ENCODE assay signal across 1 cellular context in the genomic region with DNA sequence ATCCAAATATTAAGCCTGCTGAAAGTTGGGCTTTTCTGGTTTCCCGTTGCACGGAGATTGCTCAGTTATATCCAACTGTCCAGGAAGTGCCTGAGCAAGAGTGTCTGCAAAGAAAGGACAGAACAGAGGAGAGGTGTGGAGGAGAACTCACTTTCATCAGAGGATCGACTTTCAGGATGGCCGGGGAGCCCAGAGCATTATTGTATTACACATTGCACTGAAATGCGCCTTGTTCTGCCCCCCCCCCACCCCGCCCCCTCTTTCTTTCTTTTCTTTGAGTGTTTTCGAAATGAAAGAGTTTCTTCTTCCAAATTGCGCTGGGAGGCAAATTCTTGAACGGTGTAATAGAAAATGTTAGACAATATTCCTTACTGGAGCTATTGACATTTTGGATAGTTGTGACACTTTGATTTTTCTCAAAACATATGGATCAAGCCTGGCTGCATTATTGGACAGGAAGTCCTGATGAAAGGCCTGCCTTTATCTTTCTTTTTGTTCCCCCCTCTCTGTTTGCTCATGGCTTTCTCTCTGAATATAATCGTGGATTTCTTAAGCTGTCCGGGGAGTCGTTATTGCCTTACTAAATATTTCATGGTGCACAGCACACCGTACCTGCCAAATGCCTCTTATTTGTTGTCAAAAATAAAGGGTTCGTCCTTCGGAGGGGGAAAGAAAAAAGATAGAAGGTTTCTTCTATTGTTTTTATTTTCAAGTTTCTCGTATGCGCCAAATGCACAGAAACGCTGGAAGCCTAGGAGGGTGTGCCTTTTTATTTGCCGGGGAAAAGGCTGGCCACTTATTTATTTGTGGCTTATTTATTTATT.
TF ChIP-seq lines count a peak whose summit lies in the region.

No MANE protein-coding gene starts in this region.

TF ChIP-seq in HepG2, 621 proteins besides CTCF, POLR2A, EP300 and RAD21 (continued from another document and continues in another):
- TF ChIP-seq GATA4 (IDR thresholded peaks at IDR 0.05; ENCODE audit: borderline replicate concordance, low read depth) (peak; percentile 96), ZNF629 (CRISPR knock-in tag; conservative IDR thresholded peaks at IDR 0.05) (no peak), ATF1 (CRISPR knock-in tag; IDR thresholded peaks at IDR 0.05) (0 out of 2 replicates have a peak, but pooled peaks have one; percentile 30), ZNF724P (CRISPR knock-in tag; IDR thresholded peaks at IDR 0.05; ENCODE audit: borderline replicate concordance) (no peak), ZNF75D (CRISPR knock-in tag; IDR thresholded peaks at IDR 0.05; ENCODE audit: borderline replicate concordance) (no peak), TEAD3 (CRISPR knock-in tag; optimal IDR thresholded peaks at IDR 0.05; ENCODE audit: borderline replicate concordance) (peak; percentile 30), ZNF10 (CRISPR knock-in tag; IDR thresholded peaks at IDR 0.05; ENCODE audit: borderline replicate concordance, low read depth) (no peak), ZNF556 (CRISPR knock-in tag; IDR thresholded peaks at IDR 0.05; ENCODE audit: borderline replicate concordance) (0 out of 2 replicates have a peak, but pooled peaks have one; percentile 19), KDM5A (IDR thresholded peaks at IDR 0.05; ENCODE audit: borderline replicate concordance, low read length) (peak; percentile 44; the same call in 1 of the 2 replicates), NCOA5 (CRISPR knock-in tag; IDR thresholded peaks at IDR 0.05) (no peak), CHD2 (IDR thresholded peaks at IDR 0.05; ENCODE audit: low read depth, low read length) (no peak), GATAD1 (CRISPR knock-in tag; IDR thresholded peaks at IDR 0.05) (0 out of 2 replicates have a peak, but pooled peaks have one; percentile 9), CREB1 (IDR thresholded peaks at IDR 0.05) (no peak), CREB1 (CRISPR knock-in tag; IDR thresholded peaks at IDR 0.05) (no peak), POLR2G (IDR thresholded peaks at IDR 0.05; ENCODE audit: low read depth, low read length) (peak; percentile 65), SUZ12 (IDR thresholded peaks at IDR 0.05; ENCODE audit: low read depth, low read length) (no peak), ZNF766 (CRISPR knock-in tag; IDR thresholded peaks at IDR 0.05; ENCODE audit: borderline replicate concordance) (no peak), FOXA3 (CRISPR knock-in tag; IDR thresholded peaks at IDR 0.05) (peak; percentile 88), POLR2AphosphoS5 (IDR thresholded peaks at IDR 0.05; ENCODE audit: low read depth, low read length) (peak; percentile 61), RBAK (CRISPR knock-in tag; IDR thresholded peaks at IDR 0.05) (0 out of 2 replicates have a peak, but pooled peaks have one; percentile 3), TARDBP (CRISPR knock-in tag; IDR thresholded peaks at IDR 0.05) (0 out of 2 replicates have a peak, but pooled peaks have one; percentile 17), DNMT1 (CRISPR knock-in tag; IDR thresholded peaks at IDR 0.05) (no peak), ARNT2 (CRISPR knock-in tag; IDR thresholded peaks at IDR 0.05; ENCODE audit: low read depth) (peak; percentile 5; the same call in 1 of the 2 replicates), ZNF382 (CRISPR knock-in tag; IDR thresholded peaks at IDR 0.05; ENCODE audit: borderline replicate concordance) (no peak), FOXP1 (IDR thresholded peaks at IDR 0.05) (no peak), FOXP1 (CRISPR knock-in tag; IDR thresholded peaks at IDR 0.05) (no peak; the same call in 1 of the 2 replicates), MYNN (CRISPR knock-in tag; IDR thresholded peaks at IDR 0.05; ENCODE audit: low read depth) (no peak), SOX6 (IDR thresholded peaks at IDR 0.05) (no peak), SOX6 (CRISPR knock-in tag; IDR thresholded peaks at IDR 0.05) (peak; percentile 66; the same call in 1 of the 2 replicates), SSRP1 (CRISPR knock-in tag; IDR thresholded peaks at IDR 0.05) (0 out of 2 replicates have a peak, but pooled peaks have one; percentile 82), ZNF747 (CRISPR knock-in tag; IDR thresholded peaks at IDR 0.05; ENCODE audit: borderline replicate concordance) (no peak), ZNF143 (CRISPR knock-in tag; IDR thresholded peaks at IDR 0.05) (no peak), ZNF180 (CRISPR knock-in tag; IDR thresholded peaks at IDR 0.05; ENCODE audit: borderline replicate concordance, low read depth) (no peak), ZNF652 (CRISPR knock-in tag; IDR thresholded peaks at IDR 0.05; ENCODE audit: borderline replicate concordance, low read depth) (0 out of 2 replicates have a peak, but pooled peaks have one; percentile 2), THAP11 (CRISPR knock-in tag; IDR thresholded peaks at IDR 0.05) (0 out of 2 replicates have a peak, but pooled peaks have one; percentile 8), GATAD2A (CRISPR knock-in tag; IDR thresholded peaks at IDR 0.05) (0 out of 2 replicates have a peak, but pooled peaks have one; percentile 10), KDM3A (CRISPR knock-in tag; IDR thresholded peaks at IDR 0.05; ENCODE audit: low read depth) (no peak; the same call in 1 of the 2 replicates), ZNF546 (CRISPR knock-in tag; conservative IDR thresholded peaks at IDR 0.05) (peak; percentile 33; the same call in 1 of the 2 replicates), MEIS1 (CRISPR knock-in tag; IDR thresholded peaks at IDR 0.05; ENCODE audit: borderline replicate concordance) (0 out of 2 replicates have a peak, but pooled peaks have one; percentile 19), ZNF12 (CRISPR knock-in tag; IDR thresholded peaks at IDR 0.05) (no peak)
- TF ChIP-seq, protein P1, sequence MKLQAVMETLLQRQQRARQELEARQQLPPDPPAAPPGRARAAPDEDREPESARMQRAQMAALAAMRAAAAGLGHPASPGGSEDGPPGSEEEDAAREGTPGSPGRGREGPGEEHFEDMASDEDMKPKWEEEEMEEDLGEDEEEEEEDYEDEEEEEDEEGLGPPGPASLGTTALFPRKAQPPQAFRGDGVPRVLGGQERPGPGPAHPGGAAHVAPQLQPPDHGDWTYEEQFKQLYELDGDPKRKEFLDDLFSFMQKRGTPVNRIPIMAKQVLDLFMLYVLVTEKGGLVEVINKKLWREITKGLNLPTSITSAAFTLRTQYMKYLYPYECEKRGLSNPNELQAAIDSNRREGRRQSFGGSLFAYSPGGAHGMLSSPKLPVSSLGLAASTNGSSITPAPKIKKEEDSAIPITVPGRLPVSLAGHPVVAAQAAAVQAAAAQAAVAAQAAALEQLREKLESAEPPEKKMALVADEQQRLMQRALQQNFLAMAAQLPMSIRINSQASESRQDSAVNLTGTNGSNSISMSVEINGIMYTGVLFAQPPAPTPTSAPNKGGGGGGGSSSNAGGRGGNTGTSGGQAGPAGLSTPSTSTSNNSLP (IDR thresholded peaks at IDR 0.05; ENCODE audit: low read depth, low read length), result peak; percentile 44; the same call in 1 of the 2 replicates
- TF ChIP-seq, protein P2, sequence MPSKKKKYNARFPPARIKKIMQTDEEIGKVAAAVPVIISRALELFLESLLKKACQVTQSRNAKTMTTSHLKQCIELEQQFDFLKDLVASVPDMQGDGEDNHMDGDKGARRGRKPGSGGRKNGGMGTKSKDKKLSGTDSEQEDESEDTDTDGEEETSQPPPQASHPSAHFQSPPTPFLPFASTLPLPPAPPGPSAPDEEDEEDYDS (CRISPR knock-in tag; IDR thresholded peaks at IDR 0.05), result 0 out of 2 replicates have a peak, but pooled peaks have one; percentile 14
- TF ChIP-seq, protein P3, sequence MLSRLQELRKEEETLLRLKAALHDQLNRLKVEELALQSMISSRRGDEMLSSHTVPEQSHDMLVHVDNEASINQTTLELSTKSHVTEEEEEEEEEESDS (CRISPR knock-in tag; IDR thresholded peaks at IDR 0.05; ENCODE audit: borderline replicate concordance), result no peak
- TF ChIP-seq, protein P4, sequence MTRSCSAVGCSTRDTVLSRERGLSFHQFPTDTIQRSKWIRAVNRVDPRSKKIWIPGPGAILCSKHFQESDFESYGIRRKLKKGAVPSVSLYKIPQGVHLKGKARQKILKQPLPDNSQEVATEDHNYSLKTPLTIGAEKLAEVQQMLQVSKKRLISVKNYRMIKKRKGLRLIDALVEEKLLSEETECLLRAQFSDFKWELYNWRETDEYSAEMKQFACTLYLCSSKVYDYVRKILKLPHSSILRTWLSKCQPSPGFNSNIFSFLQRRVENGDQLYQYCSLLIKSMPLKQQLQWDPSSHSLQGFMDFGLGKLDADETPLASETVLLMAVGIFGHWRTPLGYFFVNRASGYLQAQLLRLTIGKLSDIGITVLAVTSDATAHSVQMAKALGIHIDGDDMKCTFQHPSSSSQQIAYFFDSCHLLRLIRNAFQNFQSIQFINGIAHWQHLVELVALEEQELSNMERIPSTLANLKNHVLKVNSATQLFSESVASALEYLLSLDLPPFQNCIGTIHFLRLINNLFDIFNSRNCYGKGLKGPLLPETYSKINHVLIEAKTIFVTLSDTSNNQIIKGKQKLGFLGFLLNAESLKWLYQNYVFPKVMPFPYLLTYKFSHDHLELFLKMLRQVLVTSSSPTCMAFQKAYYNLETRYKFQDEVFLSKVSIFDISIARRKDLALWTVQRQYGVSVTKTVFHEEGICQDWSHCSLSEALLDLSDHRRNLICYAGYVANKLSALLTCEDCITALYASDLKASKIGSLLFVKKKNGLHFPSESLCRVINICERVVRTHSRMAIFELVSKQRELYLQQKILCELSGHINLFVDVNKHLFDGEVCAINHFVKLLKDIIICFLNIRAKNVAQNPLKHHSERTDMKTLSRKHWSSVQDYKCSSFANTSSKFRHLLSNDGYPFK (CRISPR knock-in tag; IDR thresholded peaks at IDR 0.05; ENCODE audit: borderline replicate concordance), result no peak
- TF ChIP-seq, protein P5, sequence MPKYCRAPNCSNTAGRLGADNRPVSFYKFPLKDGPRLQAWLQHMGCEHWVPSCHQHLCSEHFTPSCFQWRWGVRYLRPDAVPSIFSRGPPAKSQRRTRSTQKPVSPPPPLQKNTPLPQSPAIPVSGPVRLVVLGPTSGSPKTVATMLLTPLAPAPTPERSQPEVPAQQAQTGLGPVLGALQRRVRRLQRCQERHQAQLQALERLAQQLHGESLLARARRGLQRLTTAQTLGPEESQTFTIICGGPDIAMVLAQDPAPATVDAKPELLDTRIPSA (CRISPR knock-in tag; IDR thresholded peaks at IDR 0.05; ENCODE audit: borderline replicate concordance), result no peak
- TF ChIP-seq, protein P6, sequence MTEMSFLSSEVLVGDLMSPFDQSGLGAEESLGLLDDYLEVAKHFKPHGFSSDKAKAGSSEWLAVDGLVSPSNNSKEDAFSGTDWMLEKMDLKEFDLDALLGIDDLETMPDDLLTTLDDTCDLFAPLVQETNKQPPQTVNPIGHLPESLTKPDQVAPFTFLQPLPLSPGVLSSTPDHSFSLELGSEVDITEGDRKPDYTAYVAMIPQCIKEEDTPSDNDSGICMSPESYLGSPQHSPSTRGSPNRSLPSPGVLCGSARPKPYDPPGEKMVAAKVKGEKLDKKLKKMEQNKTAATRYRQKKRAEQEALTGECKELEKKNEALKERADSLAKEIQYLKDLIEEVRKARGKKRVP (CRISPR knock-in tag; IDR thresholded peaks at IDR 0.05), result peak in 1 of 2 experiments; percentile 14; a peak in 1 of 4 replicates
- TF ChIP-seq, protein P7, sequence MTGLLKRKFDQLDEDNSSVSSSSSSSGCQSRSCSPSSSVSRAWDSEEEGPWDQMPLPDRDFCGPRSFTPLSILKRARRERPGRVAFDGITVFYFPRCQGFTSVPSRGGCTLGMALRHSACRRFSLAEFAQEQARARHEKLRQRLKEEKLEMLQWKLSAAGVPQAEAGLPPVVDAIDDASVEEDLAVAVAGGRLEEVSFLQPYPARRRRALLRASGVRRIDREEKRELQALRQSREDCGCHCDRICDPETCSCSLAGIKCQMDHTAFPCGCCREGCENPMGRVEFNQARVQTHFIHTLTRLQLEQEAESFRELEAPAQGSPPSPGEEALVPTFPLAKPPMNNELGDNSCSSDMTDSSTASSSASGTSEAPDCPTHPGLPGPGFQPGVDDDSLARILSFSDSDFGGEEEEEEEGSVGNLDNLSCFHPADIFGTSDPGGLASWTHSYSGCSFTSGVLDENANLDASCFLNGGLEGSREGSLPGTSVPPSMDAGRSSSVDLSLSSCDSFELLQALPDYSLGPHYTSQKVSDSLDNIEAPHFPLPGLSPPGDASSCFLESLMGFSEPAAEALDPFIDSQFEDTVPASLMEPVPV (CRISPR knock-in tag; IDR thresholded peaks at IDR 0.05), result peak; percentile 33; the same call in 1 of the 2 replicates
- TF ChIP-seq, protein P8, sequence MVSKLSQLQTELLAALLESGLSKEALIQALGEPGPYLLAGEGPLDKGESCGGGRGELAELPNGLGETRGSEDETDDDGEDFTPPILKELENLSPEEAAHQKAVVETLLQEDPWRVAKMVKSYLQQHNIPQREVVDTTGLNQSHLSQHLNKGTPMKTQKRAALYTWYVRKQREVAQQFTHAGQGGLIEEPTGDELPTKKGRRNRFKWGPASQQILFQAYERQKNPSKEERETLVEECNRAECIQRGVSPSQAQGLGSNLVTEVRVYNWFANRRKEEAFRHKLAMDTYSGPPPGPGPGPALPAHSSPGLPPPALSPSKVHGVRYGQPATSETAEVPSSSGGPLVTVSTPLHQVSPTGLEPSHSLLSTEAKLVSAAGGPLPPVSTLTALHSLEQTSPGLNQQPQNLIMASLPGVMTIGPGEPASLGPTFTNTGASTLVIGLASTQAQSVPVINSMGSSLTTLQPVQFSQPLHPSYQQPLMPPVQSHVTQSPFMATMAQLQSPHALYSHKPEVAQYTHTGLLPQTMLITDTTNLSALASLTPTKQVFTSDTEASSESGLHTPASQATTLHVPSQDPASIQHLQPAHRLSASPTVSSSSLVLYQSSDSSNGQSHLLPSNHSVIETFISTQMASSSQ (IDR thresholded peaks at IDR 0.05; ENCODE audit: low read depth), result peak; percentile 67
- TF ChIP-seq, protein P8 (CRISPR knock-in tag; IDR thresholded peaks at IDR 0.05; ENCODE audit: borderline replicate concordance), result no peak
